In the genomic region with DNA sequence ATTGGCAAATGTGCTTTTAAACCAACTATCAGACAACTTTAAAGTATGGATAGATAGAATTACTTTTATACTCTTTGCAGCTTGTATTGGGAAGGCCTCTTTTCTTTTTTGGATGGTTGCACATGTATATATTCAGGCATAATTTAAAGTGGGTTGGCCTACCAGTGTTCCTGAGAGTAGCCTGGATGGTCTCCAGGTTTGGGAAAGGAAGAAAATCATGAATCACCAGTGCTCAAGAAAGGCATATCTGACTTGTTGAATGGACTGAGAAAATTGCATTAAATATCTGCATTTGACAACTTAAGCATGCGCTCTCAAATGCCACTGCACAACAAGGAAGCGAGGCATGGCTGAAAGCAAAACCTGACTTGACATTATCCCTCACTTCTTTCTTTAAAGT, we compare ENCODE assay signal across 33 cellular contexts.
"Had no signal": no experiment of that assay in that cellular context is flagged by ENCODE, and none has a peak within 500 bp of the region (broad histone marks: within the 10 kb centered on the region; RNA-seq: fewer than 3 reads in every experiment).

No MANE protein-coding gene starts in this region.

- H3K36me3 Mint-ChIP-seq: activated naive CD4-positive, alpha-beta T cell treated with anti-CD3 and anti-CD28 coated beads, Interleukin-2, amount 10 ng/mL, durations not matched to agents 7 days and 5 days; activated naive CD8-positive, alpha-beta T cell treated with anti-CD3 and anti-CD28 coated beads, Interleukin-2, amount 10 ng/mL, durations not matched to agents 7 days and 5 days; brain had no signal

- H3K27me3 ChIP-seq: ascending aorta, esophagus muscularis mucosa, gastrocnemius medialis, heart left ventricle had no signal

- H3K4me3 ChIP-seq: ascending aorta, esophagus muscularis mucosa, gastrocnemius medialis, heart left ventricle had no signal

- ATAC-seq: activated CD4-positive, alpha-beta T cell treated with anti-CD3 and anti-CD28 coated beads for 36 hours; activated CD4-positive, CD25-positive, alpha-beta regulatory T cell treated with anti-CD3 and anti-CD28 coated beads, Interleukin-2, amount 50 U/mL, for 24 hours; activated naive CD4-positive, alpha-beta T cell treated with anti-CD3 and anti-CD28 coated beads, Interleukin-2, amount 50 U/mL, for 72 hours; activated T-cell treated with anti-CD3 and anti-CD28 coated beads, Interleukin-2, amount 50 U/mL, for 72 hours; effector memory CD8-positive, alpha-beta T cell; gastrocnemius medialis; heart left ventricle; T-helper 17 cell had no signal

- H3K27ac ChIP-seq: ascending aorta, esophagus muscularis mucosa, gastrocnemius medialis, heart left ventricle, WERI-Rb-1 had no signal

- H3K27me3 Mint-ChIP-seq: activated B cell treated with CpG ODN at 0.5 μM for 24 hours; activated CD4-positive, alpha-beta memory T cell treated with anti-CD3 and anti-CD28 coated beads, Interleukin-2, amount 10 ng/mL, durations not matched to agents 7 days and 5 days; activated CD4-positive, alpha-beta T cell treated with anti-CD3 and anti-CD28 coated beads for 36 hours; activated CD4-positive, alpha-beta T cell treated with anti-CD3 and anti-CD28 coated beads, Interleukin-2, amount 10 ng/mL, durations not matched to agents 7 days and 5 days; activated naive CD4-positive, alpha-beta T cell treated with anti-CD3 and anti-CD28 coated beads, Interleukin-2, amount 10 ng/mL, durations not matched to agents 7 days and 5 days; activated naive CD8-positive, alpha-beta T cell treated with anti-CD3 and anti-CD28 coated beads, Interleukin-2, amount 10 ng/mL, durations not matched to agents 7 days and 5 days; activated T-cell treated with anti-CD3 and anti-CD28 coated beads, Interleukin-2, amount 50 U/mL, for 24 hours; effector memory CD8-positive, alpha-beta T cell had no signal

- H3K9me3 Mint-ChIP-seq: activated B cell treated with CpG ODN at 0.5 μM for 24 hours; activated CD4-positive, alpha-beta memory T cell treated with anti-CD3 and anti-CD28 coated beads, Interleukin-2, amount 10 ng/mL, durations not matched to agents 7 days and 5 days; activated CD4-positive, alpha-beta T cell treated with anti-CD3 and anti-CD28 coated beads, Interleukin-2, amount 10 ng/mL, durations not matched to agents 7 days and 5 days; activated naive CD4-positive, alpha-beta T cell treated with anti-CD3 and anti-CD28 coated beads, Interleukin-2, amount 10 ng/mL, durations not matched to agents 7 days and 5 days; activated naive CD8-positive, alpha-beta T cell treated with anti-CD3 and anti-CD28 coated beads, Interleukin-2, amount 10 ng/mL, durations not matched to agents 7 days and 5 days; brain; T-helper 2 cell treated with Interferon-gamma antibody and Interleukin-4, amounts not matched to agents 5 μg/mL and 100 μg/mL, for 36 hours had no signal

- H3K4me3 Mint-ChIP-seq: activated B cell treated with CpG ODN at 0.5 μM for 24 hours; activated CD4-positive, alpha-beta memory T cell treated with anti-CD3 and anti-CD28 coated beads, Interleukin-2, amount 10 ng/mL, durations not matched to agents 7 days and 5 days; activated CD4-positive, alpha-beta T cell treated with anti-CD3 and anti-CD28 coated beads for 36 hours; activated CD4-positive, alpha-beta T cell treated with anti-CD3 and anti-CD28 coated beads, Interleukin-2, amount 10 ng/mL, durations not matched to agents 7 days and 5 days; activated naive CD4-positive, alpha-beta T cell treated with anti-CD3 and anti-CD28 coated beads, Interleukin-2, amount 10 ng/mL, durations not matched to agents 7 days and 5 days; activated naive CD8-positive, alpha-beta T cell treated with anti-CD3 and anti-CD28 coated beads, Interleukin-2, amount 10 ng/mL, durations not matched to agents 7 days and 5 days; activated T-cell treated with anti-CD3 and anti-CD28 coated beads, Interleukin-2, amount 50 U/mL, for 24 hours; activated T-cell treated with anti-CD3 and anti-CD28 coated beads, Interleukin-2, amount 50 U/mL, for 72 hours; brain; effector memory CD8-positive, alpha-beta T cell; T-helper 17 cell; T-helper 2 cell treated with Interferon-gamma antibody and Interleukin-4, amounts not matched to agents 5 μg/mL and 100 μg/mL, for 36 hours had no signal

- DNase-seq: activated B cell treated with CpG ODN at 0.5 μM for 24 hours; activated CD4-positive, alpha-beta memory T cell treated with anti-CD3 and anti-CD28 coated beads, Interleukin-2, amount 10 ng/mL, durations not matched to agents 7 days and 5 days; activated CD4-positive, alpha-beta T cell treated with anti-CD3 and anti-CD28 coated beads for 36 hours; activated CD4-positive, alpha-beta T cell treated with anti-CD3 and anti-CD28 coated beads, Interleukin-2, amount 10 ng/mL, durations not matched to agents 7 days and 5 days; activated CD4-positive, alpha-beta T cell treated with anti-CD3 and anti-CD28 coated beads, Interleukin-2, amount 50 U/mL, for 4 hours; activated CD8-positive, alpha-beta memory T cell treated with anti-CD3 and anti-CD28 coated beads, Interleukin-2, amount 50 U/mL, for 48 hours; activated gamma-delta T cell; activated naive CD4-positive, alpha-beta T cell; activated naive CD4-positive, alpha-beta T cell treated with anti-CD3 and anti-CD28 coated beads, Interleukin-2, amount 10 ng/mL, durations not matched to agents 7 days and 5 days; activated naive CD8-positive, alpha-beta T cell treated with anti-CD3 and anti-CD28 coated beads, Interleukin-2, amount 10 ng/mL, durations not matched to agents 7 days and 5 days; activated T-cell treated with anti-CD3 and anti-CD28 coated beads for 4 hours; activated T-cell treated with anti-CD3 and anti-CD28 coated beads, Interleukin-2, amount 50 U/mL, for 24 hours; activated T-cell treated with anti-CD3 and anti-CD28 coated beads, Interleukin-2, amount 50 U/mL, for 72 hours; caudate nucleus; cortex of kidney; dermis blood vessel endothelial cell; effector CD4-positive, alpha-beta T cell; effector memory CD8-positive, alpha-beta T cell; erythroblast; foreskin fibroblast; gastrocnemius medialis; glutamatergic neuron; heart left ventricle; T-helper 1 cell; T-helper 17 cell; T1000; WERI-Rb-1 had no signal

- H3K9me3 ChIP-seq: ascending aorta, esophagus muscularis mucosa, gastrocnemius medialis, heart left ventricle had no signal

- H3K4me1 Mint-ChIP-seq: activated B cell treated with CpG ODN at 0.5 μM for 24 hours; activated CD4-positive, alpha-beta memory T cell treated with anti-CD3 and anti-CD28 coated beads, Interleukin-2, amount 10 ng/mL, durations not matched to agents 7 days and 5 days; activated CD4-positive, alpha-beta T cell treated with anti-CD3 and anti-CD28 coated beads for 36 hours; activated CD4-positive, alpha-beta T cell treated with anti-CD3 and anti-CD28 coated beads, Interleukin-2, amount 10 ng/mL, durations not matched to agents 7 days and 5 days; activated naive CD4-positive, alpha-beta T cell treated with anti-CD3 and anti-CD28 coated beads, Interleukin-2, amount 10 ng/mL, durations not matched to agents 7 days and 5 days; activated naive CD8-positive, alpha-beta T cell treated with anti-CD3 and anti-CD28 coated beads, Interleukin-2, amount 10 ng/mL, durations not matched to agents 7 days and 5 days; brain; T-helper 17 cell had no signal

- H3K27ac Mint-ChIP-seq: activated B cell treated with CpG ODN at 0.5 μM for 24 hours; activated CD4-positive, alpha-beta memory T cell treated with anti-CD3 and anti-CD28 coated beads, Interleukin-2, amount 10 ng/mL, durations not matched to agents 7 days and 5 days; activated CD4-positive, alpha-beta T cell treated with anti-CD3 and anti-CD28 coated beads for 36 hours; activated CD4-positive, alpha-beta T cell treated with anti-CD3 and anti-CD28 coated beads, Interleukin-2, amount 10 ng/mL, durations not matched to agents 7 days and 5 days; activated naive CD4-positive, alpha-beta T cell treated with anti-CD3 and anti-CD28 coated beads, Interleukin-2, amount 10 ng/mL, durations not matched to agents 7 days and 5 days; activated naive CD4-positive, alpha-beta T cell treated with anti-CD3 and anti-CD28 coated beads, Interleukin-2, amount 50 U/mL, for 72 hours; activated naive CD8-positive, alpha-beta T cell treated with anti-CD3 and anti-CD28 coated beads, Interleukin-2, amount 10 ng/mL, durations not matched to agents 7 days and 5 days; activated T-cell treated with anti-CD3 and anti-CD28 coated beads, Interleukin-2, amount 50 U/mL, for 24 hours; activated T-cell treated with anti-CD3 and anti-CD28 coated beads, Interleukin-2, amount 50 U/mL, for 72 hours; brain; effector memory CD8-positive, alpha-beta T cell; T-helper 17 cell; T-helper 2 cell treated with Interferon-gamma antibody and Interleukin-4, amounts not matched to agents 5 μg/mL and 100 μg/mL, for 36 hours had no signal

- H3K36me3 ChIP-seq: ascending aorta, esophagus muscularis mucosa, gastrocnemius medialis, heart left ventricle, WERI-Rb-1 had no signal

- H3K4me1 ChIP-seq: ascending aorta, esophagus muscularis mucosa, gastrocnemius medialis had no signal
